Comparison of ENCODE assay signal across 14 cellular contexts in genomic region chr15:85044894-85045293, GRCh38.
DNase-seq lines count a peak whose midpoint lies in the region; ATAC-seq and TF ChIP-seq lines count a peak whose summit lies in the region.
"Had no signal": no experiment of that assay in that cellular context is flagged by ENCODE, and none has a peak within 500 bp of the region (broad histone marks: within the 10 kb centered on the region; RNA-seq: fewer than 3 reads in every experiment).

No MANE protein-coding gene starts in this region.

- in situ Hi-C loops in SK-MEL-5 (cut with HindIII; ENCODE audit: low pct_unique_long_range_greater_than_20kb, low sequenced_read_pairs): no loop called here

- H3K9me3 ChIP-seq in left ventricle myocardium inferior (replicated peaks): no peaks in the 10 kb centered on the region
- H3K9me3 ChIP-seq: thyroid gland had no signal

- H3K27ac ChIP-seq in left ventricle myocardium inferior (replicated peaks): peak overlapping the region; percentile 70
- H3K27ac ChIP-seq in temporal lobe (ENCODE audit: low read depth, low read length): peak overlapping the region; percentile 47
- H3K27ac ChIP-seq: thyroid gland had no signal

- ATAC-seq in HG03457 (IDR thresholded peaks at IDR 0.05; ENCODE audit: unreplicated experiment): no peak

- TF ChIP-seq CTCF in left ventricle myocardium inferior (IDR thresholded peaks at IDR 0.05; ENCODE audit: borderline replicate concordance): no peak

- no peaks in the 10 kb centered on the region for H3K36me3 ChIP-seq in left ventricle myocardium inferior
- H3K36me3 ChIP-seq: thyroid gland had no signal

- intact Hi-C loops in left ventricle myocardium inferior (cut with micrococcal nuclease) (loop anchor here (5.0 kb wide), 1 partner anchor 88 kb away; no protein-coding TSS in a partner anchor), cardiac septum (cut with DNase I) (loop anchor here (2.0 to 5.0 kb wide), 3 partner anchors 38 to 90 kb away; partner anchors contain the start of gene PDE8A)
- intact Hi-C loops in activated T-helper 2 cell treated with anti-CD3 and anti-CD28 coated beads, Interferon-gamma antibody, Interleukin-2, Interleukin-4, amounts not matched to agents 10 μg/mL and 5 μg/mL and 100 μg/mL, durations not matched to agents 14 hours and 24 hours and 36 hours (cut with micrococcal nuclease): loop anchor here (1.0 kb wide), 1 partner anchor 65 kb away; no protein-coding TSS in a partner anchor

- H3K27ac Mint-ChIP-seq in activated T-helper 2 cell treated with anti-CD3 and anti-CD28 coated beads, Interferon-gamma antibody, Interleukin-2, Interleukin-4, amounts not matched to agents 10 μg/mL and 5 μg/mL and 100 μg/mL, durations not matched to agents 14 hours and 24 hours and 36 hours: no peak overlapping the region
- H3K27ac Mint-ChIP-seq: nephron progenitor cell; T-helper 1 cell treated with Interleukin-12 subunit alpha and Interleukin-12 subunit beta and Interleukin-4 antibody, amounts not matched to agents 30 μg/mL and 1 μg/mL, for 36 hours had no signal

- no peaks in the 10 kb centered on the region for H3K36me3 Mint-ChIP-seq in activated T-helper 2 cell treated with anti-CD3 and anti-CD28 coated beads, Interferon-gamma antibody, Interleukin-2, Interleukin-4, amounts not matched to agents 10 μg/mL and 5 μg/mL and 100 μg/mL, durations not matched to agents 14 hours and 24 hours and 36 hours (ENCODE audit: low read depth)

- no peak overlapping the region for H3K4me3 Mint-ChIP-seq in activated T-helper 2 cell treated with anti-CD3 and anti-CD28 coated beads, Interferon-gamma antibody, Interleukin-2, Interleukin-4, amounts not matched to agents 10 μg/mL and 5 μg/mL and 100 μg/mL, durations not matched to agents 14 hours and 24 hours and 36 hours (ENCODE audit: low read depth)
- H3K4me3 Mint-ChIP-seq: effector memory CD8-positive, alpha-beta T cell; nephron progenitor cell; T-helper 1 cell treated with Interleukin-12 subunit alpha and Interleukin-12 subunit beta and Interleukin-4 antibody, amounts not matched to agents 30 μg/mL and 1 μg/mL, for 36 hours had no signal

- H3K27me3 Mint-ChIP-seq in activated T-helper 2 cell treated with anti-CD3 and anti-CD28 coated beads, Interferon-gamma antibody, Interleukin-2, Interleukin-4, amounts not matched to agents 10 μg/mL and 5 μg/mL and 100 μg/mL, durations not matched to agents 14 hours and 24 hours and 36 hours (ENCODE audit: low read depth): no peaks in the 10 kb centered on the region
- H3K27me3 Mint-ChIP-seq: effector memory CD8-positive, alpha-beta T cell had no signal

- no peak overlapping the region for H3K4me3 ChIP-seq in left ventricle myocardium inferior
- H3K4me3 ChIP-seq: thyroid gland had no signal

- no peaks in the 10 kb centered on the region for H3K27me3 ChIP-seq in left ventricle myocardium inferior (ENCODE audit: low read depth)
- H3K27me3 ChIP-seq: thyroid gland had no signal

- H3K4me1 Mint-ChIP-seq in activated T-helper 2 cell treated with anti-CD3 and anti-CD28 coated beads, Interferon-gamma antibody, Interleukin-2, Interleukin-4, amounts not matched to agents 10 μg/mL and 5 μg/mL and 100 μg/mL, durations not matched to agents 14 hours and 24 hours and 36 hours (ENCODE audit: low read depth): peaks cover 9% of the 10 kb centered on the region

- H3K4me1 ChIP-seq in left ventricle myocardium inferior: peaks cover 51% of the 10 kb centered on the region

- no peaks in the 10 kb centered on the region for H3K9me3 Mint-ChIP-seq in activated T-helper 2 cell treated with anti-CD3 and anti-CD28 coated beads, Interferon-gamma antibody, Interleukin-2, Interleukin-4, amounts not matched to agents 10 μg/mL and 5 μg/mL and 100 μg/mL, durations not matched to agents 14 hours and 24 hours and 36 hours
- H3K9me3 Mint-ChIP-seq: effector memory CD8-positive, alpha-beta T cell; nephron progenitor cell; T-helper 1 cell treated with Interleukin-12 subunit alpha and Interleukin-12 subunit beta and Interleukin-4 antibody, amounts not matched to agents 30 μg/mL and 1 μg/mL, for 36 hours had no signal

- DNase-seq in left ventricle myocardium inferior: no peak
- DNase-seq in cardiac septum (ENCODE audit: low spot score): no peak
- peak; percentile 11 for DNase-seq in SK-MEL-5 (ENCODE audit: low read depth, low spot score)
- DNase-seq in kidney tubule cell (ENCODE audit: low spot score): peak; percentile 13
- DNase-seq in activated T-helper 2 cell treated with anti-CD3 and anti-CD28 coated beads, Interferon-gamma antibody, Interleukin-2, Interleukin-4, amounts not matched to agents 10 μg/mL and 5 μg/mL and 100 μg/mL, durations not matched to agents 14 hours and 24 hours and 36 hours (ENCODE audit: low spot score): no peak
- DNase-seq in SIG-M5 (lab: John Stamatoyannopoulos, UW): no peak
- DNase-seq: activated CD8-positive, alpha-beta memory T cell treated with anti-CD3 and anti-CD28 coated beads for 24 hours; cerebellar nuclear complex had no signal

Comparison
In these comparisons a context has a peak if more than half of its experiments do, and no peak if none do; other contexts are left out.
1. DNase-seq: peak in SK-MEL-5 (single experiment) and kidney tubule cell (single experiment); none in left ventricle myocardium inferior (single experiment), cardiac septum (single experiment), activated T-helper 2 cell treated with anti-CD3 and anti-CD28 coated beads, Interferon-gamma antibody, Interleukin-2, Interleukin-4, amounts not matched to agents 10 μg/mL and 5 μg/mL and 100 μg/mL, durations not matched to agents 14 hours and 24 hours and 36 hours (single experiment) and SIG-M5 (single experiment).